ENCODE assay signal across 1 cellular context in genomic region chr10:110567201-110568054, GRCh38.
TF ChIP-seq lines count a peak whose summit lies in the region.

Gene SMC3 (plus strand): TSS chr10:110567695. CDS start chr10:110567817, 122 bp downstream.

TF ChIP-seq in HepG2, 621 proteins besides CTCF, POLR2A, EP300 and RAD21 (continued from another document and continues in another):
- TF ChIP-seq ZBTB2 (CRISPR knock-in tag; IDR thresholded peaks at IDR 0.05; ENCODE audit: low read depth) = peak; percentile 80
- TF ChIP-seq ZNF18 (CRISPR knock-in tag; IDR thresholded peaks at IDR 0.05; ENCODE audit: insufficient replicate concordance) = peak; percentile 79
- TF ChIP-seq UBTF (CRISPR knock-in tag; IDR thresholded peaks at IDR 0.05) = peak; percentile 53; the same call in 1 of the 2 replicates
- peak; percentile 67; the same call in 1 of the 2 replicates for TF ChIP-seq ZNF143 (CRISPR knock-in tag; IDR thresholded peaks at IDR 0.05)
- no peak; the same call in 1 of the 2 replicates for TF ChIP-seq ZBTB49 (CRISPR knock-in tag; IDR thresholded peaks at IDR 0.05; ENCODE audit: borderline replicate concordance)
- peak; percentile 37 for TF ChIP-seq HNRNPH1 (optimal IDR thresholded peaks at IDR 0.05; ENCODE audit: low read depth, low read length)
- no peak for TF ChIP-seq ZNF850 (CRISPR knock-in tag; conservative IDR thresholded peaks at IDR 0.05)
- no peak for TF ChIP-seq ZNF382 (CRISPR knock-in tag; IDR thresholded peaks at IDR 0.05; ENCODE audit: borderline replicate concordance)
- peak; percentile 58; the same call in 1 of the 2 replicates for TF ChIP-seq AHDC1 (CRISPR knock-in tag; IDR thresholded peaks at IDR 0.05; ENCODE audit: borderline replicate concordance)
- peak; percentile 66; the same call in 1 of the 2 replicates for TF ChIP-seq GATA4 (IDR thresholded peaks at IDR 0.05; ENCODE audit: borderline replicate concordance, low read depth)
- TF ChIP-seq POGK (CRISPR knock-in tag; conservative IDR thresholded peaks at IDR 0.05) = peak; percentile 66; the same call in 1 of the 2 replicates
- 0 out of 2 replicates have a peak, but pooled peaks have one; percentile 64 for TF ChIP-seq RORA (CRISPR knock-in tag; IDR thresholded peaks at IDR 0.05)
- TF ChIP-seq TEAD3 (CRISPR knock-in tag; optimal IDR thresholded peaks at IDR 0.05; ENCODE audit: borderline replicate concordance) = peak; percentile 98
- TF ChIP-seq BCL3 (CRISPR knock-in tag; IDR thresholded peaks at IDR 0.05) = peak; percentile 36; the same call in 1 of the 2 replicates
- TF ChIP-seq THAP9 (CRISPR knock-in tag; IDR thresholded peaks at IDR 0.05; ENCODE audit: borderline replicate concordance) = peak; percentile 61; the same call in 1 of the 2 replicates
- TF ChIP-seq ZNF512B (CRISPR knock-in tag; IDR thresholded peaks at IDR 0.05; ENCODE audit: borderline replicate concordance) = no peak
- TF ChIP-seq HINFP (CRISPR knock-in tag; IDR thresholded peaks at IDR 0.05; ENCODE audit: low read depth) = peak; percentile 92
- peak; percentile 79; the same call in 1 of the 2 replicates for TF ChIP-seq ZNF790 (CRISPR knock-in tag; IDR thresholded peaks at IDR 0.05; ENCODE audit: borderline replicate concordance)
